Comparison of ENCODE assay signal across 10 cellular contexts in genomic region chr16:31216552-31217530, GRCh38. TPM values are rescaled to one million over a fixed set of nuclear protein-coding genes. Genes with fewer than 3 reads are reported as not detected.
A peak's percentile ranks its signal among the peaks of the same experiment; 100 is the strongest.
DNase-seq lines count a peak whose midpoint lies in the region; ATAC-seq and TF ChIP-seq lines count a peak whose summit lies in the region.
"Had no signal": no experiment of that assay in that cellular context is flagged by ENCODE, and none has a peak within 500 bp of the region (broad histone marks: within the 10 kb centered on the region; RNA-seq: fewer than 3 reads in every experiment).

Gene PYDC1, minus strand, starts transcription at chr16:31217135. Its CDS starts 107 bp downstream, at chr16:31217028.

- peak within 1 kb of the TSS; percentile 81 for H3K4me3 Mint-ChIP-seq in activated naive CD8-positive, alpha-beta T cell

- H3K9ac ChIP-seq in HUES48 (ENCODE audit: low read depth, low read length): no peak within 1 kb of the TSS
- no peak within 1 kb of the TSS for H3K9ac ChIP-seq in iPS-18a (ENCODE audit: low read length)
- no peak within 1 kb of the TSS for H3K9ac ChIP-seq in smooth muscle cell (ENCODE audit: low read depth)

- no peaks in the 10 kb centered on the region for H4K20me1 ChIP-seq in smooth muscle cell (ENCODE audit: low read depth)

- H3K27me3 Mint-ChIP-seq in activated naive CD8-positive, alpha-beta T cell: peaks cover 12% of the 10 kb centered on the region

- no peak within 1 kb of the TSS for H3K27ac Mint-ChIP-seq in activated naive CD8-positive, alpha-beta T cell

- H3K27me3 ChIP-seq in HUES48 (ENCODE audit: control insufficient read depth, insufficient read depth, low read length): peaks cover 44% of the 10 kb centered on the region
- H3K27me3 ChIP-seq in iPS-18a (ENCODE audit: control insufficient read depth, insufficient read depth, low read length): peaks cover 41% of the 10 kb centered on the region
- H3K27me3 ChIP-seq in smooth muscle cell (ENCODE audit: low read depth): peaks cover 83% of the 10 kb centered on the region

- TF ChIP-seq CTCF in smooth muscle cell (IDR thresholded peaks at IDR 0.05; ENCODE audit: borderline replicate concordance, insufficient read depth, poor library complexity, severe bottlenecking): no peak

- no peak for DNase-seq in smooth muscle cell (lab: John Stamatoyannopoulos, UW; ENCODE audit: unreplicated experiment)
- DNase-seq in COLO668 (lab: John Stamatoyannopoulos, UW; ENCODE audit: unreplicated experiment): no peak
- no peak for DNase-seq in NCI-H2107 (lab: John Stamatoyannopoulos, UW)
- no peak for DNase-seq in UCSD-AML1 (lab: John Stamatoyannopoulos, UW; ENCODE audit: unreplicated experiment)

- H3K4me3 ChIP-seq in HUES48 (ENCODE audit: low read depth, low read length) (peak within 1 kb of the TSS; percentile 67), iPS-18a (ENCODE audit: low read length) (peak within 1 kb of the TSS; percentile 73), smooth muscle cell (no peak within 1 kb of the TSS)

- H3K36me3 Mint-ChIP-seq in activated naive CD8-positive, alpha-beta T cell: no peaks in the 10 kb centered on the region

- H3F3A ChIP-seq in smooth muscle cell (ENCODE audit: low read depth): no peaks in the 10 kb centered on the region

- H3K36me3 ChIP-seq in HUES48 (ENCODE audit: control insufficient read depth, insufficient read depth, low read length): no peaks in the 10 kb centered on the region
- no peaks in the 10 kb centered on the region for H3K36me3 ChIP-seq in iPS-18a (ENCODE audit: control insufficient read depth, low read depth, low read length)
- no peaks in the 10 kb centered on the region for H3K36me3 ChIP-seq in smooth muscle cell (ENCODE audit: low read depth)

- H3K79me2 ChIP-seq in smooth muscle cell (ENCODE audit: low read depth): no peaks in the 10 kb centered on the region

- H2AFZ ChIP-seq in smooth muscle cell (ENCODE audit: low read depth): no peak within 1 kb of the TSS

- peaks cover 13% of the 10 kb centered on the region for H3K4me1 Mint-ChIP-seq in activated naive CD8-positive, alpha-beta T cell (ENCODE audit: low read depth)

- H3K9me3 ChIP-seq in HUES48 (ENCODE audit: control insufficient read depth, insufficient read depth, low read length) (no peaks in the 10 kb centered on the region), iPS-18a (ENCODE audit: control insufficient read depth, low read depth, low read length) (no peaks in the 10 kb centered on the region), smooth muscle cell (replicated peaks; ENCODE audit: low read depth) (no peaks in the 10 kb centered on the region)

- peak within 1 kb of the TSS; percentile 88 for H3K4me2 ChIP-seq in smooth muscle cell

- 14% methylated on average over 32 of the region's 52 CpGs for WGBS in smooth muscle cell (ENCODE audit: low lambda C conversion rate)

- no peaks in the 10 kb centered on the region for H3K9me3 Mint-ChIP-seq in activated naive CD8-positive, alpha-beta T cell (ENCODE audit: low read depth)

- H3K27ac ChIP-seq in HUES48 (ENCODE audit: low read depth, low read length) (no peak within 1 kb of the TSS), iPS-18a (ENCODE audit: low read length) (no peak within 1 kb of the TSS), smooth muscle cell (ENCODE audit: low read depth) (no peak within 1 kb of the TSS)

- no peak for ATAC-seq in GM21723 (IDR thresholded peaks at IDR 0.05; ENCODE audit: unreplicated experiment)

- H3K4me1 ChIP-seq in HUES48 (ENCODE audit: control insufficient read depth, insufficient read depth, low read length) (peaks cover 26% of the 10 kb centered on the region), iPS-18a (ENCODE audit: control insufficient read depth, low read depth, low read length) (peaks cover 20% of the 10 kb centered on the region), smooth muscle cell (ENCODE audit: low read depth) (peaks cover 23% of the 10 kb centered on the region)

RNA-seq across cellular contexts. Expression of gene PYDC1, which starts in this region (rescaled TPM):
- total RNA-seq in smooth muscle cell: not detected in 2 replicates
- polyA plus RNA-seq in smooth muscle cell: 1.1 and 1.7 TPM in 2 replicates
- total RNA-seq: left colon, RPMI7951 had no signal
